ENCODE assay signal across 19 cellular contexts in genomic region chr20:1754306-1754705, GRCh38.
DNase-seq lines count a peak whose midpoint lies in the region; ATAC-seq, FAIRE-seq and TF ChIP-seq lines count a peak whose summit lies in the region.
"Had no signal": no experiment of that assay in that cellular context is flagged by ENCODE, and none has a peak within 500 bp of the region (broad histone marks: within the 10 kb centered on the region; RNA-seq: fewer than 3 reads in every experiment).

No MANE protein-coding gene starts in this region.

- POLR2A ChIA-PET in endothelial cell of umbilical vein (lab: Charles Lee), result no interaction called here

- no peak for ATAC-seq in stimulated activated effector memory CD8-positive, alpha-beta T cell treated with anti-CD3 and anti-CD28 coated beads, Interleukin-12 subunit alpha, Interleukin-12 subunit beta, amount 100 ng/mL, for 72 hours

- DNase-seq in Karpas-422 (peak; percentile 46), OCI-M1 (lab: John Stamatoyannopoulos, UW) (peak; percentile 16), endothelial cell of umbilical vein (ENCODE audit: low read depth, low spot score) (no peak), tibial nerve (ENCODE audit: low spot score in 2 of 2) (no peak), NCI-H2029 (lab: John Stamatoyannopoulos, UW) (no peak)
- DNase-seq in stimulated activated effector memory CD8-positive, alpha-beta T cell treated with anti-CD3 and anti-CD28 coated beads, Interleukin-12 subunit alpha, Interleukin-12 subunit beta, amount 100 ng/mL, for 72 hours (ENCODE audit: low spot score in 2 of 2), result no peak
- DNase-seq in activated T-cell treated with anti-CD3 and anti-CD28 coated beads, Interleukin-2, amount 50 U/mL, for 24 hours, result no peak
- DNase-seq: 8988T; Caco-2; CD4-positive, alpha-beta T cell; DMS79 treated with DMSO at 0.1 percent for 48 hours; EL; GM23248 had no signal

- TF ChIP-seq CTCF in endothelial cell of umbilical vein (IDR thresholded peaks at IDR 0.05; ENCODE audit: extremely low read depth in 1 of 2, insufficient read depth in 1 of 2, low read depth in 1 of 2, low read length in 2 of 2), result no peak
- TF ChIP-seq CTCF in tibial nerve (IDR thresholded peaks at IDR 0.05), result no peak

- no peak overlapping the region for H2AFZ ChIP-seq in Karpas-422 (ENCODE audit: low read length)
- no peak overlapping the region for H2AFZ ChIP-seq in endothelial cell of umbilical vein (ENCODE audit: low read depth, low read length)
- H2AFZ ChIP-seq: GM23248 had no signal

- no peaks in the 10 kb centered on the region for H4K20me1 ChIP-seq in BLaER1
- no peaks in the 10 kb centered on the region for H4K20me1 ChIP-seq in Karpas-422 (ENCODE audit: insufficient read depth, low read depth, low read length)
- no peaks in the 10 kb centered on the region for H4K20me1 ChIP-seq in endothelial cell of umbilical vein (replicated peaks; ENCODE audit: control insufficient read depth, extremely low read depth, insufficient read depth, low read length)

- H3K9me1 ChIP-seq in endothelial cell of umbilical vein (replicated peaks; ENCODE audit: control insufficient read depth, extremely low read depth, insufficient read depth, low read length), result no peaks in the 10 kb centered on the region

- CTCF ChIA-PET in endothelial cell of umbilical vein (lab: Charles Lee), result no interaction called here

- no peak overlapping the region for H3K27ac Mint-ChIP-seq in stimulated activated effector memory CD8-positive, alpha-beta T cell treated with anti-CD3 and anti-CD28 coated beads, Interleukin-12 subunit alpha, Interleukin-12 subunit beta, amount 100 ng/mL, for 72 hours
- H3K27ac Mint-ChIP-seq in activated T-cell treated with anti-CD3 and anti-CD28 coated beads, Interleukin-2, amount 50 U/mL, for 24 hours, result no peak overlapping the region
- H3K27ac Mint-ChIP-seq: B cell; CD4-positive, alpha-beta T cell had no signal

- peak; percentile 64 for FAIRE-seq in endothelial cell of umbilical vein (lab: Jason Lieb, UNC)
- FAIRE-seq: D721Med, GM12891 had no signal

- BruUV-seq in endothelial cell of umbilical vein (replicated peaks; lab: Mats Ljungman, UMichigan), result no TSS peak

- H3K9me3 ChIP-seq in BLaER1, result peaks cover 4% of the 10 kb centered on the region
- H3K9me3 ChIP-seq in Karpas-422 (ENCODE audit: low read length), result no peaks in the 10 kb centered on the region
- no peaks in the 10 kb centered on the region for H3K9me3 ChIP-seq in endothelial cell of umbilical vein (replicated peaks; ENCODE audit: control insufficient read depth, insufficient read depth, low read length)
- H3K9me3 ChIP-seq in tibial nerve, result no peaks in the 10 kb centered on the region
- H3K9me3 ChIP-seq: Caco-2, HAP-1 had no signal

- H3K4me2 ChIP-seq in BLaER1 (peak overlapping the region; percentile 11), Karpas-422 (ENCODE audit: low read depth, low read length, poor library complexity, severe bottlenecking) (peak overlapping the region; percentile 2), endothelial cell of umbilical vein (ENCODE audit: insufficient read depth, low read length) (no peak overlapping the region)

- H3K4me3 ChIP-seq in BLaER1 (no peak overlapping the region), Karpas-422 (ENCODE audit: low read length) (no peak overlapping the region), endothelial cell of umbilical vein (replicated peaks in 1 of 3; ENCODE audit: insufficient read depth in 1 of 3, low read depth in 1 of 3, low read length in 3 of 3) (no peak overlapping the region), tibial nerve (no peak overlapping the region)
- H3K4me3 ChIP-seq: GM23248, HAP-1 had no signal

- no peak for TF ChIP-seq POLR2A in endothelial cell of umbilical vein (IDR thresholded peaks at IDR 0.05; ENCODE audit: low read depth, low read length)
- no peak for TF ChIP-seq POLR2A in tibial nerve (IDR thresholded peaks at IDR 0.05)

- H3K4me1 ChIP-seq in BLaER1, result peaks cover 11% of the 10 kb centered on the region
- peaks cover 11% of the 10 kb centered on the region for H3K4me1 ChIP-seq in Karpas-422 (ENCODE audit: low read length)
- H3K4me1 ChIP-seq in endothelial cell of umbilical vein (ENCODE audit: control insufficient read depth, extremely low read depth, insufficient read depth, low read length), result no peaks in the 10 kb centered on the region
- peaks cover 0 to 7% (median 0%) of the 10 kb centered on the region in 4 donors for H3K4me1 ChIP-seq in tibial nerve

- no peak for TF ChIP-seq EP300 in tibial nerve (IDR thresholded peaks at IDR 0.05)

- dilution Hi-C loops in endothelial cell of umbilical vein (cut with MboI; ENCODE audit: extremely low pct_ligation_motif_present, low sequenced_read_pairs), result no loop called here

- H3K36me3 ChIP-seq in BLaER1 (no peaks in the 10 kb centered on the region), Karpas-422 (ENCODE audit: insufficient read depth, low read length) (no peaks in the 10 kb centered on the region), endothelial cell of umbilical vein (ENCODE audit: control insufficient read depth in 2 of 2, extremely low read depth in 1 of 2, insufficient read depth in 2 of 2, low read length in 2 of 2) (no peaks in the 10 kb centered on the region), tibial nerve (no peaks in the 10 kb centered on the region)
- H3K36me3 ChIP-seq: HAP-1 had no signal

- WGBS in tibial nerve, 2 donors, result 64 to 69% methylated on average over 2 of the region's 2 CpGs

- H3K4me1 Mint-ChIP-seq in stimulated activated effector memory CD8-positive, alpha-beta T cell treated with anti-CD3 and anti-CD28 coated beads, Interleukin-12 subunit alpha, Interleukin-12 subunit beta, amount 100 ng/mL, for 72 hours, result peaks cover 6% of the 10 kb centered on the region
- peaks cover 5% of the 10 kb centered on the region for H3K4me1 Mint-ChIP-seq in activated T-cell treated with anti-CD3 and anti-CD28 coated beads, Interleukin-2, amount 50 U/mL, for 24 hours (ENCODE audit: low read depth)

- H3K27me3 ChIP-seq in BLaER1 (no peaks in the 10 kb centered on the region), Karpas-422 (ENCODE audit: low read length) (no peaks in the 10 kb centered on the region), endothelial cell of umbilical vein (ENCODE audit: control insufficient read depth in 2 of 2, insufficient read depth in 2 of 2, low read length in 2 of 2) (peaks cover 12 to 19% of the 10 kb centered on the region in 2 experiments), tibial nerve (no peaks in the 10 kb centered on the region)

- no peak overlapping the region for H3K9ac ChIP-seq in BLaER1
- no peak overlapping the region for H3K9ac ChIP-seq in Karpas-422 (ENCODE audit: low read length)
- H3K9ac ChIP-seq in endothelial cell of umbilical vein (replicated peaks; ENCODE audit: extremely low read depth, insufficient read depth, low read length), result no peak overlapping the region
- H3K9ac ChIP-seq: GM23248 had no signal

- intact Hi-C loops in endothelial cell of umbilical vein (cut with micrococcal nuclease), result no loop called here

- no peaks in the 10 kb centered on the region for H3K9me2 ChIP-seq in Karpas-422 (replicated peaks; ENCODE audit: insufficient read depth, low read length)

- H3K27ac ChIP-seq in BLaER1, result no peak overlapping the region
- no peak overlapping the region for H3K27ac ChIP-seq in Karpas-422 (ENCODE audit: low read length)
- no peak overlapping the region for H3K27ac ChIP-seq in endothelial cell of umbilical vein (ENCODE audit: insufficient read depth, low read depth, low read length)
- H3K27ac ChIP-seq in tibial nerve, result no peak overlapping the region
- H3K27ac ChIP-seq: C4-2B, GM23248 had no signal

- no peaks in the 10 kb centered on the region for H3K36me3 Mint-ChIP-seq in stimulated activated effector memory CD8-positive, alpha-beta T cell treated with anti-CD3 and anti-CD28 coated beads, Interleukin-12 subunit alpha, Interleukin-12 subunit beta, amount 100 ng/mL, for 72 hours
- H3K36me3 Mint-ChIP-seq in activated T-cell treated with anti-CD3 and anti-CD28 coated beads, Interleukin-2, amount 50 U/mL, for 24 hours (ENCODE audit: low read depth), result no peaks in the 10 kb centered on the region

- H3K79me2 ChIP-seq in Karpas-422 (ENCODE audit: low read length) (no peaks in the 10 kb centered on the region), endothelial cell of umbilical vein (ENCODE audit: control insufficient read depth, insufficient read depth, low read length) (no peaks in the 10 kb centered on the region)

- no peak overlapping the region for H3K4me3 Mint-ChIP-seq in stimulated activated effector memory CD8-positive, alpha-beta T cell treated with anti-CD3 and anti-CD28 coated beads, Interleukin-12 subunit alpha, Interleukin-12 subunit beta, amount 100 ng/mL, for 72 hours
- no peak overlapping the region for H3K4me3 Mint-ChIP-seq in activated T-cell treated with anti-CD3 and anti-CD28 coated beads, Interleukin-2, amount 50 U/mL, for 24 hours
- H3K4me3 Mint-ChIP-seq: B cell; CD4-positive, alpha-beta T cell had no signal

- H3K9me3 Mint-ChIP-seq in stimulated activated effector memory CD8-positive, alpha-beta T cell treated with anti-CD3 and anti-CD28 coated beads, Interleukin-12 subunit alpha, Interleukin-12 subunit beta, amount 100 ng/mL, for 72 hours, result no peaks in the 10 kb centered on the region
- peaks cover 10% of the 10 kb centered on the region for H3K9me3 Mint-ChIP-seq in activated T-cell treated with anti-CD3 and anti-CD28 coated beads, Interleukin-2, amount 50 U/mL, for 24 hours

- H3K27me3 Mint-ChIP-seq in activated T-cell treated with anti-CD3 and anti-CD28 coated beads, Interleukin-2, amount 50 U/mL, for 24 hours, result no peaks in the 10 kb centered on the region
- H3K27me3 Mint-ChIP-seq: B cell; CD4-positive, alpha-beta T cell had no signal

TF ChIP-seq in endothelial cell of umbilical vein, 7 proteins besides CTCF, POLR2A, EP300 and RAD21:
- no peak for TF ChIP-seq JUN (IDR thresholded peaks at IDR 0.05; ENCODE audit: borderline replicate concordance, insufficient read depth, insufficient read length, low read depth)
- no peak for TF ChIP-seq MAX (IDR thresholded peaks at IDR 0.05; ENCODE audit: insufficient read depth, insufficient read length)
- TF ChIP-seq GATA2 (IDR thresholded peaks at IDR 0.05; ENCODE audit: insufficient read depth, insufficient read length, low read depth, low read length), result no peak
- no peak for TF ChIP-seq POLR2AphosphoS5 (IDR thresholded peaks at IDR 0.05; ENCODE audit: insufficient read depth, low read depth, low read length)
- TF ChIP-seq MYC (IDR thresholded peaks at IDR 0.05; ENCODE audit: low read depth, low read length), result no peak
- TF ChIP-seq FOS (IDR thresholded peaks at IDR 0.05; ENCODE audit: borderline replicate concordance, insufficient read depth, low read length), result no peak
- TF ChIP-seq EZH2 (IDR thresholded peaks at IDR 0.05; ENCODE audit: borderline replicate concordance, low read depth, low read length, severe bottlenecking), result no peak

Comparison
In these comparisons a context has a peak if more than half of its experiments do, and no peak if none do; other contexts are left out.
1. DNase-seq: peak in Karpas-422 (single experiment) and OCI-M1 (single experiment); none in endothelial cell of umbilical vein (single experiment), tibial nerve (0 of 2), stimulated activated effector memory CD8-positive, alpha-beta T cell treated with anti-CD3 and anti-CD28 coated beads, Interleukin-12 subunit alpha, Interleukin-12 subunit beta, amount 100 ng/mL, for 72 hours (0 of 2), activated T-cell treated with anti-CD3 and anti-CD28 coated beads, Interleukin-2, amount 50 U/mL, for 24 hours (single experiment) and NCI-H2029 (single experiment).